Comparison of ENCODE assay signal across 12 cellular contexts in the genomic region with DNA sequence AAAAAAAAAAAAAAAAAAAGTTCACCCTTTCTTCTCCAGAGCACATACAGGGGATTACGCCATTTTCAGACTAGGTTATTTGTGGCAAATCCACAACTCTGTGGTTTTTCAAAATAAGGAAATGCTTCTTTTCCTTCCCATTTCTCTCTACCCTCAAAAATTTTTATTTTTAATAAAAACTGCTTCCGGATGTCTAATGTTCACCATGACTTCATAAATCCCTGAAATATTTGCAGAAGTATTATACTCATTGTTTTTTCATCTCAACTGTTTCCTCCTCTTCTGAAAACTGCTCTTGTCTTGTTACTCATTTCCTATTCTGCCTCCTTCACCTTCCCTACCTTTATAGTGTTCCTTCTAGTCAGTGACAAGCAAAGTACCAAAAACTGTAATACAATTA.
"Had no signal": no experiment of that assay in that cellular context is flagged by ENCODE, and none has a peak within 500 bp of the region (broad histone marks: within the 10 kb centered on the region; RNA-seq: fewer than 3 reads in every experiment).

No MANE protein-coding gene starts in this region.

- ATAC-seq: activated T-cell treated with anti-CD3 and anti-CD28 coated beads, Interleukin-2, amount 50 U/mL, for 4 hours; left lung; natural killer cell; stimulated activated memory B cell treated with anti-CD40 and anti-IgM and Interleukin-4, amounts not matched to agents 10 μg/mL and 1 μg/mL and 100 μg/mL, for 72 hours had no signal

- DNase-seq: activated CD4-positive, alpha-beta memory T cell treated with anti-CD3 and anti-CD28 coated beads, Interleukin-2, amount 10 ng/mL, durations not matched to agents 7 days and 5 days; activated CD4-positive, alpha-beta T cell treated with anti-CD3 and anti-CD28 coated beads for 1 hour; activated effector memory CD4-positive, alpha-beta T cell treated with anti-CD3 and anti-CD28 coated beads, Interleukin-2, amount 50 U/mL, for 16 hours; activated T-cell treated with anti-CD3 and anti-CD28 coated beads, Interleukin-2, amount 50 U/mL, for 4 hours; adrenal gland; hippocampal formation; natural killer cell; stimulated activated CD4-positive, alpha-beta T cell treated with anti-CD3 and anti-CD28 coated beads, Interleukin-2, amount 100 ng/mL, for 48 hours; substantia nigra had no signal

- H3K4me1 Mint-ChIP-seq: stimulated activated memory B cell treated with anti-CD40 and anti-IgM and Interleukin-4, amounts not matched to agents 10 μg/mL and 1 μg/mL and 100 μg/mL, for 72 hours had no signal

- H3K27ac Mint-ChIP-seq: activated CD4-positive, alpha-beta memory T cell treated with anti-CD3 and anti-CD28 coated beads, Interleukin-2, amount 10 ng/mL, durations not matched to agents 7 days and 5 days; activated naive CD4-positive, alpha-beta T cell treated with anti-CD3 and anti-CD28 coated beads, Interleukin-2, amount 50 U/mL, for 24 hours; natural killer cell; stimulated activated memory B cell treated with anti-CD40 and anti-IgM and Interleukin-4, amounts not matched to agents 10 μg/mL and 1 μg/mL and 100 μg/mL, for 72 hours had no signal

- H3K27me3 Mint-ChIP-seq: activated CD4-positive, alpha-beta memory T cell treated with anti-CD3 and anti-CD28 coated beads, Interleukin-2, amount 10 ng/mL, durations not matched to agents 7 days and 5 days; activated naive CD4-positive, alpha-beta T cell treated with anti-CD3 and anti-CD28 coated beads, Interleukin-2, amount 50 U/mL, for 24 hours; stimulated activated memory B cell treated with anti-CD40 and anti-IgM and Interleukin-4, amounts not matched to agents 10 μg/mL and 1 μg/mL and 100 μg/mL, for 72 hours had no signal

- H3K4me3 Mint-ChIP-seq: activated CD4-positive, alpha-beta memory T cell treated with anti-CD3 and anti-CD28 coated beads, Interleukin-2, amount 10 ng/mL, durations not matched to agents 7 days and 5 days; activated naive CD4-positive, alpha-beta T cell treated with anti-CD3 and anti-CD28 coated beads, Interleukin-2, amount 50 U/mL, for 24 hours; activated T-cell treated with anti-CD3 and anti-CD28 coated beads, Interleukin-2, amount 50 U/mL, for 4 hours; natural killer cell; stimulated activated memory B cell treated with anti-CD40 and anti-IgM and Interleukin-4, amounts not matched to agents 10 μg/mL and 1 μg/mL and 100 μg/mL, for 72 hours had no signal

- H3K9me3 Mint-ChIP-seq: activated naive CD4-positive, alpha-beta T cell treated with anti-CD3 and anti-CD28 coated beads, Interleukin-2, amount 50 U/mL, for 24 hours had no signal
